19 cellular contexts compared by ENCODE assay signal in genomic region chr3:134132961-134133360, GRCh38.
DNase-seq lines count a peak whose midpoint lies in the region; ATAC-seq, FAIRE-seq and TF ChIP-seq lines count a peak whose summit lies in the region.
"Had no signal": no experiment of that assay in that cellular context is flagged by ENCODE, and none has a peak within 500 bp of the region (broad histone marks: within the 10 kb centered on the region; RNA-seq: fewer than 3 reads in every experiment).

No MANE protein-coding gene starts in this region.

- 28% methylated on average over 3 of the region's 3 CpGs for whole genome bisulfite sequencing in mesenchymal stem cell

- H3K27ac Mint-ChIP-seq in activated naive CD4-positive, alpha-beta T cell treated with anti-CD3 and anti-CD28 coated beads for 36 hours: no peak overlapping the region
- H3K27ac Mint-ChIP-seq: CD8-positive, alpha-beta memory T cell had no signal

- H3K27me3 Mint-ChIP-seq in activated naive CD4-positive, alpha-beta T cell treated with anti-CD3 and anti-CD28 coated beads for 36 hours (ENCODE audit: low read depth): no peaks in the 10 kb centered on the region

- H4K8ac ChIP-seq in mesenchymal stem cell (ENCODE audit: low read length): no peak overlapping the region

- H3K4ac ChIP-seq in mesenchymal stem cell (ENCODE audit: low read depth in 1 of 2, low read length in 2 of 2): no peak overlapping the region

- intact Hi-C loops in activated naive CD4-positive, alpha-beta T cell treated with anti-CD3 and anti-CD28 coated beads for 36 hours (cut with micrococcal nuclease): no loop called here

- H3K9ac ChIP-seq in mesenchymal stem cell (ENCODE audit: low read length): no peak overlapping the region
- H3K9ac ChIP-seq: BLaER1 treated with 17β-estradiol and CSF1 and Interleukin-3, amounts not matched to agents 10 nM and 100 nM; GM23248 had no signal

- DNase-seq in DMS79 treated with DMSO at 0.1 percent for 48 hours (lab: John Stamatoyannopoulos, UW) (peak; percentile 62), M059J (ENCODE audit: low read depth) (peak; percentile 9), bronchial epithelial cell (ENCODE audit: low read depth) (no peak), mesenchymal stem cell (peak; percentile 63)
- no peak for DNase-seq in activated naive CD4-positive, alpha-beta T cell treated with anti-CD3 and anti-CD28 coated beads for 36 hours
- DNase-seq: CD8-positive, alpha-beta memory T cell; GF-D8; GM23248; HCEC 1CT; NCI-H1092 treated with DMSO at 0.1 percent for 48 hours; NCI-H146; NCI-H2107; NCI-H69; NK-92 treated with Interleukin-12 subunit alpha and Interleukin-12 subunit beta, amount 100 ng/mL, for 24 hours; Peyer's patch had no signal

- no peak overlapping the region for H3K23ac ChIP-seq in mesenchymal stem cell (ENCODE audit: low read length in 2 of 2)

- H3K36me3 ChIP-seq in bronchial epithelial cell (ENCODE audit: control insufficient read depth, insufficient read depth, low read length) (no peaks in the 10 kb centered on the region), mesenchymal stem cell (ENCODE audit: control insufficient read depth in 1 of 2, insufficient read depth in 2 of 2, low read depth in 1 of 2, low read length in 2 of 2) (peaks cover 5 to 13% of the 10 kb centered on the region in 2 experiments)
- H3K36me3 ChIP-seq: Peyer's patch had no signal

- H2BK12ac ChIP-seq in mesenchymal stem cell (ENCODE audit: low read length in 2 of 2): no peak overlapping the region

- no peaks in the 10 kb centered on the region for H3K4me1 Mint-ChIP-seq in activated naive CD4-positive, alpha-beta T cell treated with anti-CD3 and anti-CD28 coated beads for 36 hours (ENCODE audit: low read depth)
- H3K4me1 Mint-ChIP-seq: CD8-positive, alpha-beta memory T cell had no signal

- H3K9me3 ChIP-seq in mesenchymal stem cell (ENCODE audit: control insufficient read depth, low read length): peaks cover 4% of the 10 kb centered on the region
- H3K9me3 ChIP-seq: Peyer's patch had no signal

- no peak overlapping the region for H2AK5ac ChIP-seq in mesenchymal stem cell (ENCODE audit: low read length, severe bottlenecking)

- no peak for TF ChIP-seq CTCF in bronchial epithelial cell (IDR thresholded peaks at IDR 0.05; ENCODE audit: insufficient read depth, low read length, severe bottlenecking)

- ATAC-seq in HG03442 (IDR thresholded peaks at IDR 0.05; ENCODE audit: unreplicated experiment) (no peak), HG02981 (IDR thresholded peaks at IDR 0.05; ENCODE audit: unreplicated experiment) (no peak)
- ATAC-seq: Right ventricle myocardium inferior had no signal

- no peak overlapping the region for H3K4me3 Mint-ChIP-seq in activated naive CD4-positive, alpha-beta T cell treated with anti-CD3 and anti-CD28 coated beads for 36 hours
- H3K4me3 Mint-ChIP-seq: CD8-positive, alpha-beta memory T cell had no signal

- no peak overlapping the region for H2AFZ ChIP-seq in mesenchymal stem cell (ENCODE audit: low read depth, low read length)
- H2AFZ ChIP-seq: GM23248 had no signal

- H3K4me2 ChIP-seq in mesenchymal stem cell (ENCODE audit: low read length, poor library complexity, severe bottlenecking): no peak overlapping the region
- H3K4me2 ChIP-seq: BLaER1 treated with 17β-estradiol and CSF1 and Interleukin-3, amounts not matched to agents 10 nM and 100 nM had no signal

- H3K18ac ChIP-seq in mesenchymal stem cell (ENCODE audit: low read depth in 1 of 2, low read length in 2 of 2): no peak overlapping the region

- peaks cover 11% of the 10 kb centered on the region for H3K9me3 Mint-ChIP-seq in activated naive CD4-positive, alpha-beta T cell treated with anti-CD3 and anti-CD28 coated beads for 36 hours

- H3K4me1 ChIP-seq in mesenchymal stem cell (ENCODE audit: control insufficient read depth, insufficient read depth, low read depth, low read length): peaks cover 2% of the 10 kb centered on the region
- H3K4me1 ChIP-seq: Peyer's patch had no signal

- H2BK120ac ChIP-seq in mesenchymal stem cell (ENCODE audit: low read depth, low read length): no peak overlapping the region

- H3K27ac ChIP-seq in mesenchymal stem cell (ENCODE audit: low read length, poor library complexity, severe bottlenecking): no peak overlapping the region
- H3K27ac ChIP-seq: BLaER1 treated with 17β-estradiol and CSF1 and Interleukin-3, amounts not matched to agents 10 nM and 100 nM; GM23248; Peyer's patch had no signal

- H3K36me3 Mint-ChIP-seq in activated naive CD4-positive, alpha-beta T cell treated with anti-CD3 and anti-CD28 coated beads for 36 hours (ENCODE audit: low read depth): no peaks in the 10 kb centered on the region

- peak; percentile 28 for FAIRE-seq in bronchial epithelial cell (lab: Jason Lieb, UNC)

- no peak overlapping the region for H4K91ac ChIP-seq in mesenchymal stem cell (ENCODE audit: low read length)

- no peak overlapping the region for H2BK5ac ChIP-seq in mesenchymal stem cell (ENCODE audit: low read depth, low read length, poor library complexity, severe bottlenecking)

- CTCF ChIA-PET in activated naive CD4-positive, alpha-beta T cell treated with anti-CD3 and anti-CD28 coated beads for 36 hours (lab: Charles Lee): no interaction called here

- no peak overlapping the region for H3K14ac ChIP-seq in mesenchymal stem cell (ENCODE audit: low read length in 2 of 2)

- H3K27me3 ChIP-seq in bronchial epithelial cell (ENCODE audit: control insufficient read depth, insufficient read depth, low read length) (no peaks in the 10 kb centered on the region), mesenchymal stem cell (ENCODE audit: control insufficient read depth in 1 of 2, insufficient read depth in 1 of 2, low read length in 2 of 2) (no peaks in the 10 kb centered on the region)
- H3K27me3 ChIP-seq: BLaER1 treated with 17β-estradiol and CSF1 and Interleukin-3, amounts not matched to agents 10 nM and 100 nM; Peyer's patch had no signal

- H3K4me3 ChIP-seq in bronchial epithelial cell (ENCODE audit: low read depth, low read length) (no peak overlapping the region), mesenchymal stem cell (ENCODE audit: insufficient read depth in 1 of 2, low read depth in 1 of 2, low read length in 2 of 2) (no peak overlapping the region)
- H3K4me3 ChIP-seq: BLaER1 treated with 17β-estradiol and CSF1 and Interleukin-3, amounts not matched to agents 10 nM and 100 nM; GM23248; Peyer's patch had no signal

- no peak overlapping the region for H2BK15ac ChIP-seq in mesenchymal stem cell (ENCODE audit: low read depth, poor library complexity, severe bottlenecking)

- no peaks in the 10 kb centered on the region for H3K79me1 ChIP-seq in mesenchymal stem cell (replicated peaks; ENCODE audit: low read length, poor library complexity, severe bottlenecking)

Comparison
In these comparisons a context has a peak if more than half of its experiments do, and no peak if none do; other contexts are left out.
1. DNase-seq: peak in DMS79 treated with DMSO at 0.1 percent for 48 hours (single experiment), M059J (single experiment) and mesenchymal stem cell (single experiment); none in bronchial epithelial cell (single experiment) and activated naive CD4-positive, alpha-beta T cell treated with anti-CD3 and anti-CD28 coated beads for 36 hours (single experiment).